ENCODE assay signal across 8 cellular contexts in genomic region chr11:47412152-47412746, GRCh38. TPM values are rescaled to one million over a fixed set of nuclear protein-coding genes. Genes with fewer than 3 reads are reported as not detected.
DNase-seq lines count a peak whose midpoint lies in the region; TF ChIP-seq lines count a peak whose summit lies in the region.

No MANE protein-coding gene starts in this region.

- H3K27me3 ChIP-seq in Caco-2 (replicated peaks; ENCODE audit: control insufficient read depth, insufficient read depth, low read length) (no peaks in the 10 kb centered on the region), HL-60 (ENCODE audit: insufficient read depth, poor library complexity, severe bottlenecking) (no peaks in the 10 kb centered on the region), endodermal cell (ENCODE audit: control insufficient read depth, insufficient read depth, low read length, poor library complexity, severe bottlenecking) (no peaks in the 10 kb centered on the region)

- POLR2A ChIA-PET in Caco-2 (lab: Charles Lee): interaction anchor here (0.6 kb wide), 1 partner anchor 167 kb away, joined by 7 read pairs; the partner anchor contains the start of genes KBTBD4 and NDUFS3

- WGBS in endodermal cell (ENCODE audit: insufficient coverage in 1 of 2, insufficient read length in 1 of 2), 2 experiments: 74 to 100% methylated on average over 1 to 4 of the region's 4 CpGs

- H3K4me3 Mint-ChIP-seq in Caco-2 (ENCODE audit: unreplicated experiment): no peak overlapping the region
- H3K4me3 Mint-ChIP-seq in endodermal cell: no peak overlapping the region
- H3K4me3 Mint-ChIP-seq in osteocyte (ENCODE audit: unreplicated experiment): no peak overlapping the region

- peaks cover 14% of the 10 kb centered on the region for H3K4me1 Mint-ChIP-seq in Caco-2 (ENCODE audit: low read depth, unreplicated experiment)
- H3K4me1 Mint-ChIP-seq in endodermal cell: peaks cover 2% of the 10 kb centered on the region
- peaks cover 43% of the 10 kb centered on the region for H3K4me1 Mint-ChIP-seq in osteocyte (ENCODE audit: unreplicated experiment)

- BruUV-seq in Caco-2 (replicated peaks; lab: Mats Ljungman, UMichigan): no TSS peak

- H3K4me3 ChIP-seq in Caco-2 (ENCODE audit: low read depth, low read length) (no peak overlapping the region), HL-60 (replicated peaks; ENCODE audit: insufficient read depth, low read length) (no peak overlapping the region), endodermal cell (ENCODE audit: low read length) (no peak overlapping the region)

- H3K9me3 ChIP-seq in Caco-2 (no peaks in the 10 kb centered on the region), endodermal cell (ENCODE audit: control insufficient read depth, low read length) (no peaks in the 10 kb centered on the region)

- H3K27me3 Mint-ChIP-seq in Caco-2 (ENCODE audit: insufficient read depth, unreplicated experiment) (no peaks in the 10 kb centered on the region), endodermal cell (ENCODE audit: insufficient read depth) (no peaks in the 10 kb centered on the region), osteocyte (ENCODE audit: unreplicated experiment) (no peaks in the 10 kb centered on the region)

- no peaks in the 10 kb centered on the region; the same call in 1 of the 2 replicates for H3K36me3 ChIP-seq in Caco-2 (ENCODE audit: control insufficient read depth, insufficient read depth, low read length)
- H3K36me3 ChIP-seq in endodermal cell (ENCODE audit: control insufficient read depth, insufficient read depth, low read length): peaks cover 19% of the 10 kb centered on the region

- DNase-seq in Caco-2: peak; percentile 61 to 72
- DNase-seq in HL-60 (ENCODE audit: low read depth in 1 of 2, low spot score in 1 of 2): peak in 1 of 2 experiments; percentile 65
- peak; percentile 70 for DNase-seq in activated CD4-positive, CD25-positive, alpha-beta regulatory T cell treated with anti-CD3 and anti-CD28 coated beads, Interleukin-2, amount 50 U/mL, for 72 hours
- peak; percentile 94 for DNase-seq in endodermal cell
- peak; percentile 90 for DNase-seq in osteocyte (ENCODE audit: extremely low spot score, unreplicated experiment)
- no peak for DNase-seq in GM19240 (ENCODE audit: insufficient read length, low spot score)
- no peak for DNase-seq in globus pallidus (ENCODE audit: low spot score)
- no peak for DNase-seq in NCI-H1105 treated with DMSO at 0.1 percent for 48 hours (lab: John Stamatoyannopoulos, UW)

- TF ChIP-seq CTCF in Caco-2 (IDR thresholded peaks at IDR 0.05; ENCODE audit: insufficient read depth in 1 of 2, low read depth in 1 of 2, low read length in 1 of 2, severe bottlenecking in 1 of 2, unreplicated experiment in 1 of 2) (peak; percentile 56 to 78), HL-60 (IDR thresholded peaks at IDR 0.05; ENCODE audit: insufficient read depth, low read length) (peak; percentile 91), endodermal cell (conservative IDR thresholded peaks at IDR 0.05) (peak; percentile 94), osteocyte (IDR thresholded peaks at IDR 0.05) (peak; percentile 75)

- intact Hi-C loops in Caco-2 (cut with micrococcal nuclease; ENCODE audit: unreplicated experiment): no loop called here

- H3K4me1 ChIP-seq in Caco-2: peaks cover 15% of the 10 kb centered on the region
- H3K4me1 ChIP-seq in endodermal cell (ENCODE audit: control insufficient read depth, insufficient read depth, low read length): peaks cover 1% of the 10 kb centered on the region

- no peak overlapping the region for H3K9ac ChIP-seq in endodermal cell (ENCODE audit: extremely low read depth, low read length, poor library complexity, severe bottlenecking)

- H3K9me3 Mint-ChIP-seq in Caco-2 (ENCODE audit: unreplicated experiment) (no peaks in the 10 kb centered on the region), endodermal cell (no peaks in the 10 kb centered on the region), osteocyte (ENCODE audit: unreplicated experiment) (no peaks in the 10 kb centered on the region)

- H3K36me3 Mint-ChIP-seq in Caco-2 (ENCODE audit: insufficient read depth, unreplicated experiment) (peaks cover 37% of the 10 kb centered on the region), endodermal cell (ENCODE audit: low read depth) (peaks cover 20% of the 10 kb centered on the region), osteocyte (ENCODE audit: unreplicated experiment) (peaks cover 15% of the 10 kb centered on the region)

- CTCF ChIA-PET in Caco-2 (lab: Charles Lee): interaction anchor here (0.5 to 1.0 kb wide), 4 partner anchors 9 to 179 kb away, joined by 3 to 4 read pairs (median 3); partner anchors contain the start of gene PSMC3

- H3K27ac ChIP-seq in HL-60 (replicated peaks) (no peak overlapping the region), endodermal cell (ENCODE audit: low read depth, low read length) (no peak overlapping the region)

- no peak overlapping the region for H3K27ac Mint-ChIP-seq in Caco-2 (ENCODE audit: unreplicated experiment)
- no peak overlapping the region for H3K27ac Mint-ChIP-seq in endodermal cell
- H3K27ac Mint-ChIP-seq in osteocyte (ENCODE audit: unreplicated experiment): no peak overlapping the region

RNA-seq across cellular contexts. Expression of gene SLC39A13, which starts 3.9 kb away (rescaled TPM):
- total RNA-seq in Caco-2 (2022) (27.1 and 30.8 TPM in 2 replicates), endodermal cell (10 to 100 TPM; 34.7 to 40.4 TPM), osteocyte (95.4 and 98.7 TPM in 2 replicates)
- polyA plus RNA-seq in endodermal cell (2013, experiment 1 of 2): 38.8 TPM
- polyA plus RNA-seq in endodermal cell (2013, experiment 2 of 2): 31.4 TPM

RNA-seq across cellular contexts. Expression of gene PSMC3, which starts 14.0 kb away (rescaled TPM):
- total RNA-seq in Caco-2 (2022) (191 and 196 TPM in 2 replicates), endodermal cell (100 to 1,000 TPM; 152 to 175 TPM), osteocyte (123 and 126 TPM in 2 replicates)
- 124 TPM for polyA plus RNA-seq in endodermal cell (2013, experiment 1 of 2)
- polyA plus RNA-seq in endodermal cell (2013, experiment 2 of 2): 129 TPM

RNA-seq across cellular contexts. Expression of gene SPI1, which starts 33.9 kb away (rescaled TPM):
- total RNA-seq in Caco-2 (2022): not detected in 2 replicates
- total RNA-seq in endodermal cell: not detected
- polyA plus RNA-seq in endodermal cell (2013, experiment 1 of 2): not detected
- 0.25 TPM for polyA plus RNA-seq in endodermal cell (2013, experiment 2 of 2)
- total RNA-seq in osteocyte: not detected in 2 replicates

RNA-seq across cellular contexts. Expression of gene RAPSN, which starts 36.7 kb away (rescaled TPM):
- total RNA-seq in Caco-2 (2022): 0.93 and 2.0 TPM in 2 replicates
- total RNA-seq in endodermal cell: under 1 TPM; 0.40 to 0.64 TPM
- polyA plus RNA-seq in endodermal cell (2013, experiment 1 of 2): not detected
- 0.33 TPM for polyA plus RNA-seq in endodermal cell (2013, experiment 2 of 2)
- 0.24 and 0.42 TPM in 2 replicates for total RNA-seq in osteocyte

RNA-seq across cellular contexts. Expression of gene MYBPC3, which starts 59.7 kb away (rescaled TPM):
- total RNA-seq in Caco-2 (2022) (not detected in 2 replicates), endodermal cell (under 1 TPM in 1 of 2 donors, not detected in 1; 0.07 TPM), osteocyte (not detected in 2 replicates)
- not detected for polyA plus RNA-seq in endodermal cell (2013, experiment 1 of 2)
- not detected for polyA plus RNA-seq in endodermal cell (2013, experiment 2 of 2)

Comparison
In these comparisons a context has a peak if more than half of its experiments do, and no peak if none do; other contexts are left out.
1. DNase-seq: peak in Caco-2 (2 of 2), activated CD4-positive, CD25-positive, alpha-beta regulatory T cell treated with anti-CD3 and anti-CD28 coated beads, Interleukin-2, amount 50 U/mL, for 72 hours (single experiment), endodermal cell (single experiment) and osteocyte (single experiment); none in GM19240 (single experiment), globus pallidus (single experiment) and NCI-H1105 treated with DMSO at 0.1 percent for 48 hours (single experiment).
2. Peak in every context shown above with its lines, with median percentiles within 50 percentile points of each other: CTCF ChIP-seq.